8 cellular contexts compared by ENCODE assay signal in genomic region chr5:1105350-1106265, GRCh38. TPM values are rescaled to one million over a fixed set of nuclear protein-coding genes. Genes with fewer than 3 reads are reported as not detected.
A peak's percentile ranks its signal among the peaks of the same experiment; 100 is the strongest.
DNase-seq lines count a peak whose midpoint lies in the region; ATAC-seq and TF ChIP-seq lines count a peak whose summit lies in the region.

No MANE protein-coding gene starts in this region.

- H3K4me3 Mint-ChIP-seq in type B pancreatic cell, result peak overlapping the region; percentile 54

- no peaks in the 10 kb centered on the region for H3K27me3 Mint-ChIP-seq in type B pancreatic cell

- peak; percentile 25 to 34 for DNase-seq in activated CD4-positive, alpha-beta T cell treated with anti-CD3 and anti-CD28 coated beads, Interleukin-2, amount 50 U/mL, for 4 hours
- DNase-seq in right atrium auricular region (ENCODE audit: low spot score) (no peak), type B pancreatic cell (ENCODE audit: extremely low spot score, unreplicated experiment) (no peak), omental fat pad (ENCODE audit: low spot score) (no peak), NK-92 (lab: John Stamatoyannopoulos, UW; ENCODE audit: unreplicated experiment) (no peak), cerebellum (ENCODE audit: low spot score) (no peak)

- H3K4me1 Mint-ChIP-seq in type B pancreatic cell (ENCODE audit: unreplicated experiment), result peaks cover 48% of the 10 kb centered on the region

- peak overlapping the region; percentile 47; the same call in 1 of the 2 replicates for H3K4me3 ChIP-seq in GM08714 (ENCODE audit: low read length)
- no peak overlapping the region for H3K4me3 ChIP-seq in right atrium auricular region

- no peaks in the 10 kb centered on the region for H3K27me3 ChIP-seq in right atrium auricular region

- no peak for TF ChIP-seq CTCF in right atrium auricular region (IDR thresholded peaks at IDR 0.05)
- no peak for TF ChIP-seq CTCF in type B pancreatic cell (conservative IDR thresholded peaks at IDR 0.05)
- TF ChIP-seq CTCF in omental fat pad (IDR thresholded peaks at IDR 0.05), result no peak

- no peaks in the 10 kb centered on the region for H3K36me3 Mint-ChIP-seq in type B pancreatic cell

- H3K4me1 ChIP-seq in right atrium auricular region, result peaks cover 0 to 98% of the 10 kb centered on the region in 2 donors

- H3K9me3 Mint-ChIP-seq in type B pancreatic cell, result no peaks in the 10 kb centered on the region

- H3K27ac Mint-ChIP-seq in type B pancreatic cell, result peak overlapping the region; percentile 63

- H3K36me3 ChIP-seq in right atrium auricular region, result no peaks in the 10 kb centered on the region

- H3K27ac ChIP-seq in right atrium auricular region, result peak overlapping the region; percentile 94 to 95

- H3K9me3 ChIP-seq in right atrium auricular region, result no peaks in the 10 kb centered on the region

- peak; percentile 43 for ATAC-seq in HG03095 (IDR thresholded peaks at IDR 0.05; ENCODE audit: unreplicated experiment)
- ATAC-seq in omental fat pad (ENCODE audit: low FRiP score), result no peak

RNA-seq across cellular contexts. Expression of gene SLC12A7, which starts 6.3 kb away (rescaled TPM):
- 10 to 100 TPM; 28.5 to 42.3 TPM for total RNA-seq in right atrium auricular region
- 44.7 and 57.6 TPM in 2 replicates for total RNA-seq in type B pancreatic cell (ENCODE audit: low replicate concordance)
- total RNA-seq in omental fat pad, result 10 to 100 TPM; 17.2 to 39.0 (median 27.5) TPM
- total RNA-seq in cerebellum, result 10.1 TPM

Comparison
In these comparisons a context has a peak if more than half of its experiments do, and no peak if none do; other contexts are left out.
1. DNase-seq: peak in activated CD4-positive, alpha-beta T cell treated with anti-CD3 and anti-CD28 coated beads, Interleukin-2, amount 50 U/mL, for 4 hours (2 of 2); none in right atrium auricular region (single experiment), type B pancreatic cell (single experiment), omental fat pad (single experiment), NK-92 (single experiment) and cerebellum (single experiment).